Comparison of ENCODE assay signal across 1 cellular context in genomic region chr5:177425801-177426565, GRCh38.
A peak's percentile ranks its signal among the peaks of the same experiment; 100 is the strongest.
TF ChIP-seq lines count a peak whose summit lies in the region.

No MANE protein-coding gene starts in this region.

TF ChIP-seq in K562, 482 proteins besides CTCF, POLR2A, EP300 and RAD21 (continued from another document and continues in another):
- TF ChIP-seq ZNF398 (CRISPR knock-in tag; IDR thresholded peaks at IDR 0.05) (no peak), RNF2 (IDR thresholded peaks at IDR 0.05) (peak; percentile 73; the same call in 1 of the 2 replicates), NFIX (CRISPR knock-in tag; IDR thresholded peaks at IDR 0.05; ENCODE audit: low read depth) (no peak), PRMT5 (CRISPR knock-in tag; IDR thresholded peaks at IDR 0.05) (no peak), SOX6 (IDR thresholded peaks at IDR 0.05) (peak; percentile 35; the same call in 1 of the 2 replicates), ARID2 (IDR thresholded peaks at IDR 0.05) (no peak), CAMTA2 (CRISPR knock-in tag; conservative IDR thresholded peaks at IDR 0.05) (no peak), NFATC3 (IDR thresholded peaks at IDR 0.05) (no peak), MAFF (IDR thresholded peaks at IDR 0.05; ENCODE audit: low read length) (no peak), TCF3 (CRISPR knock-in tag; IDR thresholded peaks at IDR 0.05) (peak; percentile 31; the same call in 1 of the 2 replicates), MAZ (CRISPR knock-in tag; conservative IDR thresholded peaks at IDR 0.05 in 1 of 2, IDR thresholded peaks at IDR 0.05 in 1 of 2) (peak; percentile 68 to 73; a peak in 3 of 4 replicates), NCOA2 (IDR thresholded peaks at IDR 0.05; ENCODE audit: partially characterized antibody in 2 of 2) (no peak), ZNF445 (CRISPR knock-in tag; IDR thresholded peaks at IDR 0.05; ENCODE audit: low read depth) (no peak), TRIM28 (IDR thresholded peaks at IDR 0.05) (no peak), SRSF3 (IDR thresholded peaks at IDR 0.05; ENCODE audit: insufficient read depth, low read length) (no peak), RNF219 (CRISPR knock-in tag; IDR thresholded peaks at IDR 0.05) (no peak), GTF2A2 (tag; IDR thresholded peaks at IDR 0.05) (no peak), ZBTB7A (IDR thresholded peaks at IDR 0.05; ENCODE audit: borderline replicate concordance, control insufficient read depth, low read depth, low read length) (0 out of 2 replicates have a peak, but pooled peaks have one; percentile 54), MYBL2 (IDR thresholded peaks at IDR 0.05; ENCODE audit: low read depth) (no peak; the same call in 1 of the 2 replicates), MYBL2 (CRISPR knock-in tag; IDR thresholded peaks at IDR 0.05; ENCODE audit: borderline replicate concordance) (no peak), CBX2 (IDR thresholded peaks at IDR 0.05; ENCODE audit: insufficient read depth, low read length, poor library complexity, severe bottlenecking) (no peak), ZNF592 (IDR thresholded peaks at IDR 0.05) (peak; percentile 81), CEBPZ (IDR thresholded peaks at IDR 0.05; ENCODE audit: borderline replicate concordance, low read depth, low read length) (peak; percentile 83; the same call in 1 of the 2 replicates), NCOR1 (IDR thresholded peaks at IDR 0.05) (no peak), BHLHE40 (IDR thresholded peaks at IDR 0.05; ENCODE audit: low read length) (no peak; the same call in 1 of the 2 replicates), CBX1 (IDR thresholded peaks at IDR 0.05; ENCODE audit: low read depth) (peak; percentile 87; the same call in 1 of the 2 replicates), CTBP1 (IDR thresholded peaks at IDR 0.05; ENCODE audit: borderline replicate concordance) (peak; percentile 69), ZNF316 (IDR thresholded peaks at IDR 0.05) (no peak), ZNF407 (IDR thresholded peaks at IDR 0.05; ENCODE audit: low read depth) (no peak; the same call in 1 of the 2 replicates), TAF9B (IDR thresholded peaks at IDR 0.05; ENCODE audit: partially characterized antibody) (no peak), SMAD1 (IDR thresholded peaks at IDR 0.05; ENCODE audit: low read depth, low read length, partially characterized antibody) (peak; percentile 37), EGR1 (conservative IDR thresholded peaks at IDR 0.05) (peak; percentile 96), ZNF239 (CRISPR knock-in tag; IDR thresholded peaks at IDR 0.05) (no peak), ZFP30 (CRISPR knock-in tag; IDR thresholded peaks at IDR 0.05; ENCODE audit: borderline replicate concordance) (no peak)
